In the genomic region with DNA sequence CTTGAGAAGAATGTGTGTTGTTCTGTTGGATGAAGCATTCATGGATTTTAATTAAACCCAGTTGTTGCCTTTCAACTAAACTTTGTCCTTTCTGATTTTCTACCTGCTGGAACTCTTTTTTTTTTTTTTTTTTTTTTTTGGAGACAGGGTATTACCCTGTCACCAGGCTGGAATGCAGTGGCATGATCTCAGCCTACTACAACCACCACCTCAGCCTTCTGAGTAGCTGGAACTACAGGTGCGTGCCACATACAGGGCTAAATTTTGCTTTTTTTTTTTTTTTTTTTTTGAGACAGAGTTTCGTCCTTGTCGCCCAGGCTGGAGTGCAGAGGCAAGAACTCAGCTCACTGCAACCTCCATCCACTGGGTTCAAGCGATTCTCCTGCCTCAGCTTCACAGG, we compare ENCODE assay signal across 20 cellular contexts.
"Had no signal": no experiment of that assay in that cellular context is flagged by ENCODE, and none has a peak within 500 bp of the region (broad histone marks: within the 10 kb centered on the region; RNA-seq: fewer than 3 reads in every experiment).

No MANE protein-coding gene starts in this region.

- H3K4me1 ChIP-seq: colonic mucosa, neural progenitor cell had no signal

- H3K27me3 Mint-ChIP-seq: memory B cell; natural killer cell treated with Interleukin-12 subunit alpha and Interleukin-12 subunit beta and Interleukin-15 and Interleukin-18, amount 100 ng/mL, for 72 hours; progenitor cell of endocrine pancreas had no signal

- H2AFZ ChIP-seq: neural progenitor cell had no signal

- ATAC-seq: gastroesophageal sphincter; natural killer cell treated with Interleukin-12 subunit alpha and Interleukin-12 subunit beta and Interleukin-15 and Interleukin-18, amount 100 ng/mL, for 72 hours; right cardiac atrium had no signal

- H3K4me3 Mint-ChIP-seq: memory B cell; natural killer cell treated with Interleukin-12 subunit alpha and Interleukin-12 subunit beta and Interleukin-15 and Interleukin-18, amount 100 ng/mL, for 72 hours; neural progenitor cell had no signal

- H3K27me3 ChIP-seq: colonic mucosa, esophagus squamous epithelium, gastroesophageal sphincter, neural progenitor cell, pancreas had no signal

- H3K9ac ChIP-seq: neural progenitor cell had no signal

- DNase-seq: colonic mucosa; dermis blood vessel endothelial cell; esophagus squamous epithelium; foreskin fibroblast; glutamatergic neuron; islet precursor cell; left ventricle myocardium inferior; lower lobe of right lung; midbrain; nucleus accumbens; pancreas; right cardiac atrium; stimulated activated CD4-positive, alpha-beta T cell treated with anti-CD3 and anti-CD28 coated beads, Interleukin-2, amount 100 ng/mL, for 48 hours; stimulated activated naive CD4-positive, alpha-beta T cell treated with Interleukin-2 at 50 U/mL for 16 hours had no signal

- H3K9me3 Mint-ChIP-seq: memory B cell; natural killer cell treated with Interleukin-12 subunit alpha and Interleukin-12 subunit beta and Interleukin-15 and Interleukin-18, amount 100 ng/mL, for 72 hours had no signal

- FAIRE-seq: pancreas had no signal

- H3K9me3 ChIP-seq: colonic mucosa, esophagus squamous epithelium, gastroesophageal sphincter, left ventricle myocardium inferior, lower lobe of right lung, pancreas had no signal

- H3K4me2 ChIP-seq: neural progenitor cell, smooth muscle cell had no signal

- H3K4me3 ChIP-seq: colonic mucosa, esophagus squamous epithelium, gastroesophageal sphincter, left ventricle myocardium inferior, lower lobe of right lung, neural progenitor cell, pancreas, smooth muscle cell had no signal

- H3K4me1 Mint-ChIP-seq: neural progenitor cell had no signal

- H3K27ac Mint-ChIP-seq: memory B cell; natural killer cell treated with Interleukin-12 subunit alpha and Interleukin-12 subunit beta and Interleukin-15 and Interleukin-18, amount 100 ng/mL, for 72 hours; neural progenitor cell; progenitor cell of endocrine pancreas had no signal

- H3K27ac ChIP-seq: colonic mucosa, gastroesophageal sphincter, left ventricle myocardium inferior, lower lobe of right lung, neural progenitor cell, pancreas had no signal

- H3K36me3 ChIP-seq: colonic mucosa, neural progenitor cell, pancreas had no signal
